ENCODE assay signal across 22 cellular contexts in the genomic region with DNA sequence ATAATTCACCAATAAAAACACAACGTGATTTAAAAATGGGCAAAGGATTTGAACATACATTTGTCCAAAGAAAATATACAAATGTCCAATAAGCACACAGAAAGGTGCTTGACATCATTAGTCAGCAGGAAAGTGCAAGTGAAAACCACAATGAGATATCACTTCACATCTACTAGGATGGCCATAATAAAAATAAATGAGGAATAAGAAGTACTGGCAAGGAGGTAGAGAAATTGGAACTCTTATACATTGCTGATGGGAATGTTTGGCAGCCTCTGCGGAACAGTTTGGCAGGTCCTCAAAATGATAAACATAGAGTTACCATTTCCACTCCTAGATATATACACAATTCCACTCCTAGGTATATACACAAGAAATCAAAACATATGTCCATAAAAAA.
"Had no signal": no experiment of that assay in that cellular context is flagged by ENCODE, and none has a peak within 500 bp of the region (broad histone marks: within the 10 kb centered on the region; RNA-seq: fewer than 3 reads in every experiment).

No MANE protein-coding gene starts in this region.

- H3K4me3 ChIP-seq: heart right ventricle, lower lobe of right lung, ovary, psoas muscle, sigmoid colon, thoracic aorta, tibial nerve, upper lobe of left lung had no signal

- H3K27me3 Mint-ChIP-seq: effector memory CD8-positive, alpha-beta T cell; stimulated activated memory B cell treated with anti-CD40 and anti-IgM and Interleukin-4, amounts not matched to agents 10 μg/mL and 1 μg/mL and 100 μg/mL, for 72 hours; stimulated activated naive CD8-positive, alpha-beta T cell treated with anti-CD3 and anti-CD28 coated beads, Interleukin-15, Interleukin-2, amounts not matched to agents 100 ng/mL and 50 ng/mL, for 24 hours had no signal

- H3K4me1 ChIP-seq: heart right ventricle, lower lobe of right lung, psoas muscle, sigmoid colon, tibial nerve, upper lobe of left lung had no signal

- H3K27ac Mint-ChIP-seq: effector memory CD8-positive, alpha-beta T cell; immature natural killer cell; stimulated activated memory B cell treated with anti-CD40 and anti-IgM and Interleukin-4, amounts not matched to agents 10 μg/mL and 1 μg/mL and 100 μg/mL, for 72 hours; stimulated activated naive CD8-positive, alpha-beta T cell treated with anti-CD3 and anti-CD28 coated beads, Interleukin-15, Interleukin-2, amounts not matched to agents 100 ng/mL and 50 ng/mL, for 24 hours had no signal

- H3K9me3 ChIP-seq: lower lobe of right lung, ovary, psoas muscle, sigmoid colon, thoracic aorta, upper lobe of left lung had no signal

- H3K27me3 ChIP-seq: heart right ventricle, ovary, sigmoid colon, tibial nerve, upper lobe of left lung had no signal

- H3K4me3 Mint-ChIP-seq: effector memory CD8-positive, alpha-beta T cell; immature natural killer cell; natural killer cell; stimulated activated memory B cell treated with anti-CD40 and anti-IgM and Interleukin-4, amounts not matched to agents 10 μg/mL and 1 μg/mL and 100 μg/mL, for 72 hours; stimulated activated naive CD8-positive, alpha-beta T cell treated with anti-CD3 and anti-CD28 coated beads, Interleukin-15, Interleukin-2, amounts not matched to agents 100 ng/mL and 50 ng/mL, for 24 hours had no signal

- H3K36me3 Mint-ChIP-seq: immature natural killer cell; natural killer cell; stimulated activated memory B cell treated with anti-CD40 and anti-IgM and Interleukin-4, amounts not matched to agents 10 μg/mL and 1 μg/mL and 100 μg/mL, for 72 hours had no signal

- H3K9me3 Mint-ChIP-seq: immature natural killer cell, natural killer cell had no signal

- H3K36me3 ChIP-seq: heart right ventricle, lower lobe of right lung, ovary, sigmoid colon, thoracic aorta, tibial nerve, upper lobe of left lung had no signal

- H3K27ac ChIP-seq: heart right ventricle, lower lobe of right lung, ovary, psoas muscle, sigmoid colon, thoracic aorta, tibial nerve, upper lobe of left lung had no signal

- H3K4me1 Mint-ChIP-seq: stimulated activated memory B cell treated with anti-CD40 and anti-IgM and Interleukin-4, amounts not matched to agents 10 μg/mL and 1 μg/mL and 100 μg/mL, for 72 hours had no signal

- ATAC-seq: effector memory CD8-positive, alpha-beta T cell; heart right ventricle; left ventricle myocardium superior; lower lobe of right lung; natural killer cell; psoas muscle; right cardiac atrium; stimulated activated memory B cell treated with anti-CD40 and anti-IgM and Interleukin-4, amounts not matched to agents 10 μg/mL and 1 μg/mL and 100 μg/mL, for 72 hours had no signal

- DNase-seq: cortex of kidney; effector memory CD8-positive, alpha-beta T cell; foreskin melanocyte; glutamatergic neuron; heart right ventricle; hypothalamus; immature natural killer cell; left ventricle myocardium superior; lower lobe of right lung; natural killer cell; occipital lobe; ovary; posterior cingulate gyrus; psoas muscle; right cardiac atrium; sigmoid colon; stimulated activated CD4-positive, alpha-beta T cell treated with anti-CD3 and anti-CD28 coated beads, Interleukin-4, amount 100 ng/mL, for 4 hours; upper lobe of left lung had no signal
